In genomic region chr4:174549696-174550095, GRCh38 we compare ENCODE assay signal across 26 cellular contexts. TPM values are rescaled to one million over a fixed set of nuclear protein-coding genes. Genes with fewer than 3 reads are reported as not detected.
"Had no signal": no experiment of that assay in that cellular context is flagged by ENCODE, and none has a peak within 500 bp of the region (broad histone marks: within the 10 kb centered on the region; RNA-seq: fewer than 3 reads in every experiment).

No MANE protein-coding gene starts in this region.

- H3K9me3 ChIP-seq: adrenal gland, gastroesophageal sphincter, right lobe of liver, thoracic aorta, uterus had no signal

- ATAC-seq: activated CD4-positive, alpha-beta T cell treated with anti-CD3 and anti-CD28 coated beads for 36 hours; activated T-cell treated with anti-CD3 and anti-CD28 coated beads, Interleukin-2, amount 50 U/mL, for 72 hours; gastroesophageal sphincter; left colon; right lobe of liver had no signal

- H3K27ac ChIP-seq: adrenal gland, cardiac muscle cell, coronary artery, dorsolateral prefrontal cortex, gastroesophageal sphincter, right lobe of liver, skin epidermis, thoracic aorta, uterus had no signal

- H3K27me3 ChIP-seq: adrenal gland, cardiac muscle cell, dorsolateral prefrontal cortex, gastroesophageal sphincter, hepatocyte, right lobe of liver, uterus had no signal

- H3K4me1 ChIP-seq: adrenal gland, gastroesophageal sphincter, uterus had no signal

- H3K36me3 ChIP-seq: adrenal gland, cardiac muscle cell, gastroesophageal sphincter, right lobe of liver, thoracic aorta, uterus had no signal

- H3K4me3 ChIP-seq: adrenal gland, cardiac muscle cell, coronary artery, dorsolateral prefrontal cortex, gastroesophageal sphincter, hepatocyte, right lobe of liver, skin epidermis, thoracic aorta, uterus had no signal

- DNase-seq: activated CD4-positive, alpha-beta T cell treated with anti-CD3 and anti-CD28 coated beads for 36 hours; activated CD4-positive, CD25-positive, alpha-beta regulatory T cell; activated effector memory CD4-positive, alpha-beta T cell treated with Interleukin-2 at 50 U/mL for 16 hours; activated naive CD4-positive, alpha-beta T cell treated with Interleukin-2 at 50 U/mL for 16 hours; activated T-cell treated with anti-CD3 and anti-CD28 coated beads for 4 hours; activated T-cell treated with anti-CD3 and anti-CD28 coated beads, Interleukin-2, amount 50 U/mL, for 72 hours; adrenal gland; cerebellar nuclear complex; dorsolateral prefrontal cortex; effector memory CD4-positive, alpha-beta T cell; kidney; left colon; mammary epithelial cell; right lobe of liver; stimulated activated CD4-positive, alpha-beta T cell treated with anti-CD3 and anti-CD28 coated beads, Interleukin-12 subunit alpha, Interleukin-12 subunit beta, amount 100 ng/mL, for 4 hours; stimulated activated CD4-positive, alpha-beta T cell treated with anti-CD3 and anti-CD28 coated beads, Interleukin-4, amount 100 ng/mL, for 1 hour; T-helper 1 cell; trophoblast cell; uterus had no signal

RNA-seq across cellular contexts. Expression of gene HPGD, which starts 27.4 kb away (rescaled TPM):
- total RNA-seq: fibroblast of villous mesenchyme had no signal
